1 cellular context compared by ENCODE assay signal in genomic region chr18:21307578-21307977, GRCh38.
TF ChIP-seq lines count a peak whose summit lies in the region.

No MANE protein-coding gene starts in this region.

TF ChIP-seq in GM23338, 12 proteins besides CTCF, POLR2A, EP300 and RAD21 (continued from another document):
- TF ChIP-seq ZNF462 (CRISPR knock-in tag; IDR thresholded peaks at IDR 0.05): no peak
- no peak for TF ChIP-seq NANOG (IDR thresholded peaks at IDR 0.05; ENCODE audit: borderline replicate concordance)
- TF ChIP-seq JUNB (IDR thresholded peaks at IDR 0.05; ENCODE audit: unreplicated experiment): no peak
- no peak for TF ChIP-seq CREB1 (CRISPR knock-in tag; IDR thresholded peaks at IDR 0.05; ENCODE audit: low read depth)
TF ChIP-seq in GM23338: peak in this region for 0.
